Comparison of ENCODE assay signal across 22 cellular contexts in the genomic region with DNA sequence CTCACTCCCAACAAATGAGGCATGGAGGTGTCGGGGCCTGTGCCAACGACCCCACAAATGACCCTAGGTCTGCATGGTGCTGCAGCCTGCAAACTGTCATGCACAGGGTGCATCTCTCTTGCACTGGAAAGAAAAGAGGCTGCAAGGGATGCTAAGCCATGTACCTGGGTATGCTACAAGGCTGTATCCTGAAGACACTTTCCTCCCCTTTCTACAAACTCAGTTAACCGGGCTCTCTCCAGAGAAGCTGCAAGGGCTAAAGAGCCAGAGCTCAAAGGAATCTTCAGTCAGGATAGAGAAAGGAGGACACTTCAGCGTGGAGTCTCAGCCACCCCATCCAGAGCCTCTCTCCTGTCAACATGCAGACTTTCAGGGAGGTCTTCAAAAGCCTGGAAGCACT.
"Had no signal": no experiment of that assay in that cellular context is flagged by ENCODE, and none has a peak within 500 bp of the region (broad histone marks: within the 10 kb centered on the region; RNA-seq: fewer than 3 reads in every experiment).

No MANE protein-coding gene starts in this region.

- H3K9me3 ChIP-seq: gastroesophageal sphincter, heart left ventricle, mucosa of descending colon, right lobe of liver, suprapubic skin, transverse colon, upper lobe of right lung, uterus had no signal

- H3K4me1 ChIP-seq: neural progenitor cell, parathyroid adenoma, right lobe of liver, suprapubic skin, upper lobe of right lung had no signal

- H3K36me3 ChIP-seq: gastroesophageal sphincter, heart left ventricle, neural progenitor cell, right lobe of liver, suprapubic skin, transverse colon, upper lobe of right lung, uterus had no signal

- H3K4me2 ChIP-seq: hepatocyte, neural progenitor cell had no signal

- ATAC-seq: gastroesophageal sphincter, heart left ventricle, mucosa of descending colon, upper lobe of right lung had no signal

- H2AFZ ChIP-seq: hepatocyte, neural progenitor cell, parathyroid adenoma had no signal

- H3K27ac ChIP-seq: dorsolateral prefrontal cortex, gastroesophageal sphincter, heart left ventricle, hepatocyte, neural progenitor cell, parathyroid adenoma, right lobe of liver, suprapubic skin, transverse colon, upper lobe of right lung, uterus had no signal

- H3K27me3 ChIP-seq: dorsolateral prefrontal cortex, gastroesophageal sphincter, heart left ventricle, hepatocyte, neural progenitor cell, right lobe of liver, suprapubic skin, transverse colon, upper lobe of right lung, uterus had no signal

- H3K4me3 ChIP-seq: dorsolateral prefrontal cortex, gastroesophageal sphincter, heart left ventricle, hepatocyte, lung, mucosa of descending colon, neural progenitor cell, right lobe of liver, suprapubic skin, transverse colon, upper lobe of right lung, uterus had no signal

- DNase-seq: effector CD4-positive, alpha-beta T cell; foreskin fibroblast; heart left ventricle; kidney; mucosa of descending colon; naive B cell; small intestine; stimulated activated CD4-positive, alpha-beta T cell treated with anti-CD3 and anti-CD28 coated beads, Interleukin-15, amount 100 ng/mL, for 24 hours; stimulated activated CD4-positive, alpha-beta T cell treated with anti-CD3 and anti-CD28 coated beads, Interleukin-2, amount 100 ng/mL, for 48 hours; stimulated activated naive CD4-positive, alpha-beta T cell; stimulated activated naive CD8-positive, alpha-beta T cell treated with anti-CD3 and anti-CD28 coated beads, Interleukin-15, amount 100 ng/mL, for 72 hours; transverse colon; upper lobe of right lung; uterus had no signal

- H3K9ac ChIP-seq: neural progenitor cell, parathyroid adenoma had no signal
